ENCODE assay signal across 18 cellular contexts in the genomic region with DNA sequence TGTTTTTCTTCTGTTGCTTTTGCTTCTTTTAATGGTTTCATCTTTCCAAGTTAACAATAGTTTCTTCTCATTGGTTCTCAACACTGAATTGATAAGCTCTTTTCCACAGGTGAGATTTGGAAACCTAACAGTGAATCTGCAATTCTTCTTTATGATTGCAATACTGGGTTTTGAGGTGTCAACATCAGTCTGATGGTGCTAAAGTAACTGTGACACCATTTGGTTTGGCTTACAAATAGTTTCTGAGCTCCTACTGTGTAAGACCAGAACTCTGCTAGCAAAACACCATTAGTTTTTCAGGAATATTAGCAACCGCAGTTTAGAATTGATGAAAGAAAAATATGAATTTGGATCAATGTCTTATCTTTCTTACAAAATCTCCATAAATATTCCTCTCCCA. TPM values are rescaled to one million over a fixed set of nuclear protein-coding genes. Genes with fewer than 3 reads are reported as not detected.
DNase-seq lines count a peak whose midpoint lies in the region; ATAC-seq and TF ChIP-seq lines count a peak whose summit lies in the region.
"Had no signal": no experiment of that assay in that cellular context is flagged by ENCODE, and none has a peak within 500 bp of the region (broad histone marks: within the 10 kb centered on the region; RNA-seq: fewer than 3 reads in every experiment).

No MANE protein-coding gene starts in this region.

- H3K4me1 Mint-ChIP-seq in activated naive CD4-positive, alpha-beta T cell treated with anti-CD3 and anti-CD28 coated beads, Interleukin-2, amount 50 U/mL, for 24 hours = peaks cover 90% of the 10 kb centered on the region
- H3K4me1 Mint-ChIP-seq in activated naive CD4-positive, alpha-beta T cell treated with anti-CD3 and anti-CD28 coated beads for 36 hours (ENCODE audit: low read depth) = peaks cover 88% of the 10 kb centered on the region
- peaks cover 34% of the 10 kb centered on the region for H3K4me1 Mint-ChIP-seq in T-helper 17 cell
- H3K4me1 Mint-ChIP-seq in central memory CD8-positive, alpha-beta T cell = peaks cover 36% of the 10 kb centered on the region

- H3K36me3 ChIP-seq in gastrocnemius medialis = no peaks in the 10 kb centered on the region

- DNase-seq in activated naive CD4-positive, alpha-beta T cell treated with anti-CD3 and anti-CD28 coated beads for 36 hours = no peak
- DNase-seq in T-helper 17 cell (no peak), gastrocnemius medialis (no peak), posterior cingulate gyrus (no peak), SKM-1 (lab: John Stamatoyannopoulos, UW; ENCODE audit: unreplicated experiment) (no peak)
- no peak for DNase-seq in central memory CD8-positive, alpha-beta T cell (ENCODE audit: low spot score in 2 of 2)
- DNase-seq: EL, GF-D8, Karpas-422, MV-4-11, NCI-H1105 treated with DMSO at 0.1 percent for 48 hours, NCI-H2029 treated with DMSO at 0.1 percent for 48 hours, NCI-H345, NCI-H524, NCI-H82, Right ventricle myocardium superior had no signal

- H3K9me3 ChIP-seq in T-helper 17 cell (ENCODE audit: control insufficient read depth, low read length, poor library complexity, severe bottlenecking) = no peaks in the 10 kb centered on the region
- no peaks in the 10 kb centered on the region for H3K9me3 ChIP-seq in gastrocnemius medialis

- H3K9me3 Mint-ChIP-seq in activated naive CD4-positive, alpha-beta T cell treated with anti-CD3 and anti-CD28 coated beads, Interleukin-2, amount 50 U/mL, for 24 hours = peaks cover 14% of the 10 kb centered on the region
- peaks cover 5% of the 10 kb centered on the region for H3K9me3 Mint-ChIP-seq in activated naive CD4-positive, alpha-beta T cell treated with anti-CD3 and anti-CD28 coated beads for 36 hours
- no peaks in the 10 kb centered on the region for H3K9me3 Mint-ChIP-seq in central memory CD8-positive, alpha-beta T cell

- no peaks in the 10 kb centered on the region for H3K4me1 ChIP-seq in gastrocnemius medialis

- H3K36me3 Mint-ChIP-seq in activated naive CD4-positive, alpha-beta T cell treated with anti-CD3 and anti-CD28 coated beads, Interleukin-2, amount 50 U/mL, for 24 hours = peaks cover 38% of the 10 kb centered on the region
- peaks cover 17% of the 10 kb centered on the region for H3K36me3 Mint-ChIP-seq in activated naive CD4-positive, alpha-beta T cell treated with anti-CD3 and anti-CD28 coated beads for 36 hours (ENCODE audit: low read depth)
- peaks cover 4% of the 10 kb centered on the region for H3K36me3 Mint-ChIP-seq in T-helper 17 cell (ENCODE audit: low read depth)
- H3K36me3 Mint-ChIP-seq in central memory CD8-positive, alpha-beta T cell (ENCODE audit: insufficient read depth) = peaks cover 2% of the 10 kb centered on the region

- H3K27me3 ChIP-seq in gastrocnemius medialis = no peaks in the 10 kb centered on the region

- TF ChIP-seq CTCF in gastrocnemius medialis (IDR thresholded peaks at IDR 0.05 in 4 of 5, conservative IDR thresholded peaks at IDR 0.05 in 1 of 5) = no peak

- peak overlapping the region; percentile 47 for H3K4me3 Mint-ChIP-seq in activated naive CD4-positive, alpha-beta T cell treated with anti-CD3 and anti-CD28 coated beads, Interleukin-2, amount 50 U/mL, for 24 hours
- H3K4me3 Mint-ChIP-seq in activated naive CD4-positive, alpha-beta T cell treated with anti-CD3 and anti-CD28 coated beads for 36 hours = no peak overlapping the region
- H3K4me3 Mint-ChIP-seq in T-helper 17 cell = no peak overlapping the region
- no peak overlapping the region for H3K4me3 Mint-ChIP-seq in central memory CD8-positive, alpha-beta T cell

- H3K4me3 ChIP-seq in gastrocnemius medialis = no peak overlapping the region

- ATAC-seq in T-helper 17 cell (no peak), gastrocnemius medialis (no peak)
- no peak for ATAC-seq in central memory CD8-positive, alpha-beta T cell (replicated peaks; ENCODE audit: extremely low read depth, poor library complexity, severe bottlenecking)

- CTCF ChIA-PET in activated naive CD4-positive, alpha-beta T cell treated with anti-CD3 and anti-CD28 coated beads for 36 hours (lab: Charles Lee) = interaction anchor here (1.2 to 1.8 kb wide), 2 partner anchors 17 to 26 kb away, joined by 3 to 9 read pairs; no protein-coding TSS in a partner anchor

- intact Hi-C loops in activated naive CD4-positive, alpha-beta T cell treated with anti-CD3 and anti-CD28 coated beads for 36 hours (cut with micrococcal nuclease) = loop anchor here (2.0 kb wide), 1 partner anchor 18 kb away; no protein-coding TSS in a partner anchor
- intact Hi-C loops in gastrocnemius medialis (cut with DNase I; ENCODE audit: low total_unique reads) = no loop called here
- intact Hi-C loops in posterior cingulate gyrus (cut with DNase I) = no loop called here

- no peaks in the 10 kb centered on the region for H3K27me3 Mint-ChIP-seq in activated naive CD4-positive, alpha-beta T cell treated with anti-CD3 and anti-CD28 coated beads, Interleukin-2, amount 50 U/mL, for 24 hours
- no peaks in the 10 kb centered on the region for H3K27me3 Mint-ChIP-seq in activated naive CD4-positive, alpha-beta T cell treated with anti-CD3 and anti-CD28 coated beads for 36 hours (ENCODE audit: low read depth)
- H3K27me3 Mint-ChIP-seq in T-helper 17 cell = no peaks in the 10 kb centered on the region
- H3K27me3 Mint-ChIP-seq in central memory CD8-positive, alpha-beta T cell = no peaks in the 10 kb centered on the region

- no peak overlapping the region for H3K27ac ChIP-seq in gastrocnemius medialis
- H3K27ac ChIP-seq: C4-2B had no signal

- H3K27ac Mint-ChIP-seq in activated naive CD4-positive, alpha-beta T cell treated with anti-CD3 and anti-CD28 coated beads, Interleukin-2, amount 50 U/mL, for 24 hours = peak overlapping the region; percentile 92
- no peak overlapping the region for H3K27ac Mint-ChIP-seq in activated naive CD4-positive, alpha-beta T cell treated with anti-CD3 and anti-CD28 coated beads for 36 hours
- peak overlapping the region; percentile 10 for H3K27ac Mint-ChIP-seq in T-helper 17 cell
- H3K27ac Mint-ChIP-seq in central memory CD8-positive, alpha-beta T cell (ENCODE audit: low read depth) = peak overlapping the region; percentile 11

- in situ Hi-C loops in gastrocnemius medialis (cut with MboI; ENCODE audit: low sequenced_read_pairs in 4 of 4) = no loop called here

- TF ChIP-seq POLR2A in gastrocnemius medialis (IDR thresholded peaks at IDR 0.05) = no peak

RNA-seq across cellular contexts. Expression of a gene that starts 58.6 kb away (rescaled TPM):
- 10 to 100 TPM; 26.6 to 28.1 TPM for total RNA-seq in activated naive CD4-positive, alpha-beta T cell treated with anti-CD3 and anti-CD28 coated beads for 36 hours
- total RNA-seq in T-helper 17 cell = 10 to 100 TPM; 29.2 to 34.9 TPM
- 1 to 10 TPM; 4.1 to 6.3 (median 4.8) TPM for total RNA-seq in gastrocnemius medialis
